Comparison of ENCODE assay signal across 11 cellular contexts in the genomic region with DNA sequence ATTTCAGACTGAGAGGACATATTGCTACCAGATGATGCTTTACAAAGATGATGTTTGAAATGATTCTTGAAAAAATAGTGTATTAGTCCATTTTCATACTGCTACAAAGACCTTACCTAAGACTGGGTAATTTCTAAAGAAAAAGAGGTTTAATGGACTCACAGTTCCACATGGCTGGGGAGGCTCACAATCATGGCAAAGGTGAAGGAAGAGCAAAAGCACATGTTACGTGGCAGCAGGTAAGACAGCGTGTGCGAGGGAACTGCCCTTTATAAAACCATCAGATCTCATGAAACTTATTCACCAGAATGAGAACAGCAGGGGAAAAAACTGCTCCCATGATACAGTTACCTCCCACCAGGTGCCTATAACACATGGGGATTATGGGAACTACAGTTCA.
"Had no signal": no experiment of that assay in that cellular context is flagged by ENCODE, and none has a peak within 500 bp of the region (broad histone marks: within the 10 kb centered on the region; RNA-seq: fewer than 3 reads in every experiment).

No MANE protein-coding gene starts in this region.

- FAIRE-seq: H1, H54 had no signal

- H3K9ac ChIP-seq: GM23248 had no signal

- H3K4me1 ChIP-seq: HAP-1 had no signal

- H3K36me3 ChIP-seq: HAP-1 had no signal

- H3K4me2 ChIP-seq: GM23338 had no signal

- H3K27ac ChIP-seq: GM23248 had no signal

- H3K4me3 ChIP-seq: GM23248, GM23338, HAP-1 had no signal

- H2AFZ ChIP-seq: GM23248, GM23338 had no signal

- DNase-seq: GM23248, GOT3, H7, H9, HCEC 1CT, HFFc6 had no signal

- ATAC-seq: GM23338, HCT116 had no signal
